ENCODE assay signal across 12 cellular contexts in the genomic region with DNA sequence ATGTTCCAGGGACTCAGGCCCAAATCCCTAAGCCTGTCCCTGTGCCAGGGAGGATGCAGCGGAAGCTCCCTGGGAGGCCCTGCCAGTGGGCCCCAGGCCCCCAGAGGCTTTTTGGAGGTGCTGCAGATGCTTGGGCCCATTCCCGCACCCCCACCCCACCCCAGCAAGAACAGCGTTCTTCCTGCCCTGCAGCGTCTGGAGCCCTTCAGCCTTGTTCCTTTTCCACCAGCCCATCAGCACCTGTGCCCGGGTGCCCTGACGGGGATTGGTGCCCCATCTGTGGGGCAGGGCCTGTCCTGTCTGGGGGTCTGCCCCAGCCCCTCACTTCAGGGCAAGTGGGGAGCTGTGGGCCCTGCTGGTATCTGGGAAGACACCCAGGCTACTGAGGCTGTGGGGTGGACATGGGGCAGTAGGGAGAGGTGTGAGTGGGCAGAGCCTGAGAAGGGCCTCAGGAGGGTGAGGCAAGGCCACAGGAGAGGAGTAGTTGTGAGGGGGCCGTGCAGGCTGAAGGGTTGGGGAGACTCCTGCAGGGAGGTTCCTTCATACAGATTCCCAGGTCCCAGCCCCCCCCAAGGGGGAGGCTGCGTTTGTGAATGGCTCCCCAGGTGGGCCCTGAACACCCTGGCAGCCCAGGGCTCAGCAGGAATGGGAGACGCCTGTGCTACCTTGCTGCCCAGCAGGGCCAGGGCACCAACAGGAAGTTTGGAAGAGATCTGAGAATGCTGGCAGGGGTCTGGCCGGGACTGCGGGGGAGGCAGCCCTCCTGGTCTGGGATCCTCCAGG. TPM values are rescaled to one million over a fixed set of nuclear protein-coding genes. Genes with fewer than 3 reads are reported as not detected.
DNase-seq lines count a peak whose midpoint lies in the region; ATAC-seq, FAIRE-seq and TF ChIP-seq lines count a peak whose summit lies in the region.
"Had no signal": no experiment of that assay in that cellular context is flagged by ENCODE, and none has a peak within 500 bp of the region (broad histone marks: within the 10 kb centered on the region; RNA-seq: fewer than 3 reads in every experiment).

No MANE protein-coding gene starts in this region.

- H3K36me3 ChIP-seq in HepG2 (replicated peaks in 1 of 2; ENCODE audit: control insufficient read depth in 1 of 2, insufficient read depth in 2 of 2, low read length in 2 of 2) (peaks cover 0 to 10% of the 10 kb centered on the region in 2 experiments; a peak in 3 of 5 replicates), suprapubic skin (peaks cover 43% of the 10 kb centered on the region)

- TF ChIP-seq EP300 in HepG2 (IDR thresholded peaks at IDR 0.05; ENCODE audit: low read depth in 2 of 2, low read length in 2 of 2) (no peak), HepG2 (CRISPR knock-in tag; IDR thresholded peaks at IDR 0.05; ENCODE audit: borderline replicate concordance) (no peak), suprapubic skin (IDR thresholded peaks at IDR 0.05) (no peak)

- BruUV-seq in HepG2 (replicated peaks; lab: Mats Ljungman, UMichigan): no TSS peak

- in situ Hi-C loops in HepG2 (cut with HindIII; ENCODE audit: extremely low pct_ligation_motif_present, low pct_unique_long_range_greater_than_20kb): loop anchor here (25.0 kb wide), 1 partner anchor 642 kb away; no protein-coding TSS in a partner anchor
- in situ Hi-C loops in GM13977 (cut with MboI; ENCODE audit: low pct_unique_long_range_greater_than_20kb, low sequenced_read_pairs, unreplicated experiment): no loop called here

- H3K27me3 Mint-ChIP-seq in activated T-cell treated with anti-CD3 and anti-CD28 coated beads, Interleukin-2, amount 50 U/mL, for 24 hours: no peaks in the 10 kb centered on the region
- H3K27me3 Mint-ChIP-seq in activated T-cell treated with anti-CD3 and anti-CD28 coated beads, Interleukin-2, amount 50 U/mL, for 4 hours (ENCODE audit: low read depth): no peaks in the 10 kb centered on the region

- CTCF ChIA-PET in HepG2 (lab: Yijun Ruan, JAX; ENCODE audit: low intra/inter-chr PET ratio, low total read pairs): no interaction called here

- no peak overlapping the region for H3K27ac ChIP-seq in HepG2 (ENCODE audit: extremely low read length, insufficient read depth, low read length)
- H3K27ac ChIP-seq in suprapubic skin: no peak overlapping the region

- peaks cover 34% of the 10 kb centered on the region for H3K4me1 ChIP-seq in HepG2 (ENCODE audit: insufficient read depth, low read length)
- H3K4me1 ChIP-seq in suprapubic skin: peaks cover 67% of the 10 kb centered on the region

- 92% methylated on average over 11 of the region's 11 CpGs for WGBS in HepG2 (ENCODE audit: low lambda C conversion rate)
- WGBS in suprapubic skin: 80% methylated on average over 1 of the region's 11 CpGs

- intact Hi-C loops in HepG2 (cut with micrococcal nuclease; ENCODE audit: unreplicated experiment): no loop called here

- H3K4me3 Mint-ChIP-seq in activated T-cell treated with anti-CD3 and anti-CD28 coated beads, Interleukin-2, amount 50 U/mL, for 24 hours: no peak overlapping the region
- H3K4me3 Mint-ChIP-seq in activated T-cell treated with anti-CD3 and anti-CD28 coated beads, Interleukin-2, amount 50 U/mL, for 4 hours: peak overlapping the region; percentile 79
- H3K4me3 Mint-ChIP-seq: GM23338 had no signal

- H2AFZ ChIP-seq in HepG2 (ENCODE audit: low read length): no peak overlapping the region
- H2AFZ ChIP-seq: GM23338 had no signal

- ATAC-seq in activated T-cell treated with anti-CD3 and anti-CD28 coated beads, Interleukin-2, amount 50 U/mL, for 4 hours: no peak
- no peak for ATAC-seq in HepG2
- no peak for ATAC-seq in GM19023 (IDR thresholded peaks at IDR 0.05; ENCODE audit: unreplicated experiment)
- ATAC-seq: GM23338 had no signal

- no peak for FAIRE-seq in HepG2 (lab: Jason Lieb, UNC)
- FAIRE-seq: RCC 7860 had no signal

- H3K27ac Mint-ChIP-seq in activated T-cell treated with anti-CD3 and anti-CD28 coated beads, Interleukin-2, amount 50 U/mL, for 24 hours: peak overlapping the region; percentile 77
- H3K27ac Mint-ChIP-seq: GM23338 had no signal

- H3K4me2 ChIP-seq in HepG2 (ENCODE audit: low read depth, low read length): 0 out of 2 replicates have a peak overlapping the region, but pooled peaks have one; percentile 90
- H3K4me2 ChIP-seq: GM23338 had no signal

- H3K27me3 ChIP-seq in HepG2 (ENCODE audit: control insufficient read depth in 1 of 2, insufficient read depth in 2 of 2, low read length in 2 of 2) (no peaks in the 10 kb centered on the region; a peak in 1 of 5 replicates), suprapubic skin (no peaks in the 10 kb centered on the region)

- no peaks in the 10 kb centered on the region; the same call in 1 of the 2 replicates for H4K20me1 ChIP-seq in HepG2 (ENCODE audit: insufficient read depth, low read length)

- H3K4me1 Mint-ChIP-seq in activated T-cell treated with anti-CD3 and anti-CD28 coated beads, Interleukin-2, amount 50 U/mL, for 24 hours (ENCODE audit: low read depth): peaks cover 43% of the 10 kb centered on the region
- H3K4me1 Mint-ChIP-seq in activated T-cell treated with anti-CD3 and anti-CD28 coated beads, Interleukin-2, amount 50 U/mL, for 4 hours (ENCODE audit: low read depth): peaks cover 41% of the 10 kb centered on the region

- peaks cover 47% of the 10 kb centered on the region for H3K36me3 Mint-ChIP-seq in activated T-cell treated with anti-CD3 and anti-CD28 coated beads, Interleukin-2, amount 50 U/mL, for 24 hours (ENCODE audit: low read depth)
- H3K36me3 Mint-ChIP-seq in activated T-cell treated with anti-CD3 and anti-CD28 coated beads, Interleukin-2, amount 50 U/mL, for 4 hours (ENCODE audit: insufficient read depth): peaks cover 3% of the 10 kb centered on the region

- peaks cover 22% of the 10 kb centered on the region for H3K79me2 ChIP-seq in HepG2 (ENCODE audit: insufficient read depth, low read length)

- no peaks in the 10 kb centered on the region for H3K9me3 Mint-ChIP-seq in activated T-cell treated with anti-CD3 and anti-CD28 coated beads, Interleukin-2, amount 50 U/mL, for 24 hours
- no peaks in the 10 kb centered on the region for H3K9me3 Mint-ChIP-seq in activated T-cell treated with anti-CD3 and anti-CD28 coated beads, Interleukin-2, amount 50 U/mL, for 4 hours
- H3K9me3 Mint-ChIP-seq: GM23338 had no signal

- TF ChIP-seq POLR2A in HepG2 (IDR thresholded peaks at IDR 0.05; ENCODE audit: insufficient read depth in 1 of 2, low read depth in 2 of 2, low read length in 2 of 2) (no peak), suprapubic skin (IDR thresholded peaks at IDR 0.05) (no peak)

- DNase-seq in activated T-cell treated with anti-CD3 and anti-CD28 coated beads, Interleukin-2, amount 50 U/mL, for 24 hours: peak; percentile 34
- no peak for DNase-seq in activated T-cell treated with anti-CD3 and anti-CD28 coated beads for 4 hours
- no peak for DNase-seq in activated T-cell treated with anti-CD3 and anti-CD28 coated beads, Interleukin-2, amount 50 U/mL, for 4 hours
- no peak for DNase-seq in HepG2 (ENCODE audit: low spot score)
- DNase-seq in suprapubic skin (ENCODE audit: low spot score in 2 of 2): peak; percentile 48 to 77
- DNase-seq in C1 segment of cervical spinal cord (lab: John Stamatoyannopoulos, UW): no peak
- DNase-seq in GM13977 (ENCODE audit: low spot score): no peak
- DNase-seq: GDM1, Kasumi-1 had no signal

- no peak overlapping the region for H3K9ac ChIP-seq in HepG2 (ENCODE audit: insufficient read depth, low read depth, low read length)

- H3K4me3 ChIP-seq in HepG2 (replicated peaks in 1 of 3; ENCODE audit: insufficient read depth in 1 of 3, low read depth in 2 of 3, low read length in 3 of 3) (peak overlapping the region in 1 of 3 experiments; percentile 79; a peak in 1 of 6 replicates), suprapubic skin (no peak overlapping the region)
- H3K4me3 ChIP-seq: GM23338 had no signal

- TF ChIP-seq RAD21 in HepG2 (CRISPR knock-in tag; IDR thresholded peaks at IDR 0.05): no peak

- POLR2A ChIA-PET in HepG2 (lab: Yijun Ruan, JAX): interaction anchor here (2.2 to 4.0 kb wide), 2 partner anchors 9 to 16 kb away, joined by 9 to 42 read pairs; a partner anchor contains a TSS

- TF ChIP-seq CTCF in HepG2 (CRISPR knock-in tag; IDR thresholded peaks at IDR 0.05) (no peak), suprapubic skin (IDR thresholded peaks at IDR 0.05) (no peak), GM13977 (IDR thresholded peaks at IDR 0.05; ENCODE audit: extremely low read depth, insufficient read depth, missing control alignments) (no peak)

- H3K9me3 ChIP-seq in HepG2 (ENCODE audit: low read length) (no peaks in the 10 kb centered on the region), suprapubic skin (no peaks in the 10 kb centered on the region)

RNA-seq across cellular contexts. Expression of a gene that starts 2.4 kb away (rescaled TPM):
- total RNA-seq in activated T-cell treated with anti-CD3 and anti-CD28 coated beads, Interleukin-2, amount 50 U/mL, for 4 hours: 10 to 100 TPM; 40.9 to 46.0 (median 42.9) TPM
- 13.0 and 27.6 TPM in 2 replicates for total RNA-seq in HepG2 (2016; rRNA removed; fragmentation: Illumina TruSeq; extraction: Trizol)
- 21.9 and 24.8 TPM in 2 replicates for total RNA-seq in HepG2 (2016; cell fraction: cytosol; rRNA removed; fragmentation: Illumina TruSeq; extraction: Trizol; ENCODE audit: low read depth)
- 12.9 and 23.2 TPM in 2 replicates for total RNA-seq in HepG2 (2016; cell fraction: insoluble cytoplasmic fraction; rRNA removed; fragmentation: Illumina TruSeq; extraction: Trizol)
- 50.1 and 53.8 TPM in 2 replicates for total RNA-seq in HepG2 (2016; cell fraction: membrane; rRNA removed; fragmentation: Illumina TruSeq; extraction: Trizol)
- 17.5 and 21.9 TPM in 2 replicates for total RNA-seq in HepG2 (2016; cell fraction: nucleus; rRNA removed; fragmentation: Illumina TruSeq; extraction: Trizol)
- polyA plus RNA-seq in HepG2 (2011; rRNA removed): 18.0 and 28.8 TPM in 2 replicates
- 20.3 and 26.3 TPM in 2 replicates for polyA plus RNA-seq in HepG2 (2011; cell fraction: cytosol; rRNA removed)
- 94.3 and 114 TPM in 2 replicates for polyA plus RNA-seq in HepG2 (2011; cell fraction: nucleus; rRNA removed)
- 37.2 and 56.3 TPM in 2 replicates for polyA plus RNA-seq in HepG2 (2012)
- 43.4 and 46.1 TPM in 2 replicates for polyA plus RNA-seq in HepG2 (2016; cell fraction: cytosol; fragmentation: Illumina TruSeq; extraction: Trizol; ENCODE audit: low read depth)
- polyA plus RNA-seq in HepG2 (2016; cell fraction: insoluble cytoplasmic fraction; fragmentation: Illumina TruSeq; extraction: Trizol; ENCODE audit: low read depth): 40.1 and 49.6 TPM in 2 replicates
- 85.0 and 102 TPM in 2 replicates for polyA plus RNA-seq in HepG2 (2016; cell fraction: membrane; fragmentation: Illumina TruSeq; extraction: Trizol; ENCODE audit: low read depth)
- polyA plus RNA-seq in HepG2 (2016; cell fraction: nucleus; fragmentation: Illumina TruSeq; extraction: Trizol; ENCODE audit: insufficient read depth, low read depth): 57.9 and 59.3 TPM in 2 replicates
- polyA minus RNA-seq in HepG2 (2011; rRNA and poly(A)+ RNA removed; ENCODE audit: low replicate concordance): 15.3 and 64.5 TPM in 2 replicates
- 55.0 and 57.6 TPM in 2 replicates for polyA minus RNA-seq in HepG2 (2011; cell fraction: cytosol; rRNA and poly(A)+ RNA removed)
- polyA minus RNA-seq in HepG2 (2011; cell fraction: nucleus; rRNA and poly(A)+ RNA removed): 18.6 and 21.0 TPM in 2 replicates
- 100 to 1,000 TPM in 1 of 4 donors, 10 to 100 TPM in 3; 70.8 to 104 (median 72.6) TPM for total RNA-seq in suprapubic skin

RNA-seq across cellular contexts. Expression of a gene that starts 10.6 kb away (rescaled TPM):
- 1 to 10 TPM; 5.7 to 6.1 (median 5.9) TPM for total RNA-seq in activated T-cell treated with anti-CD3 and anti-CD28 coated beads, Interleukin-2, amount 50 U/mL, for 4 hours
- total RNA-seq in HepG2 (2016; rRNA removed; fragmentation: Illumina TruSeq; extraction: Trizol) (2.5 and 5.2 TPM in 2 replicates), suprapubic skin (10 to 100 TPM in 1 of 4 donors, 1 to 10 TPM in 3; 6.3 to 10.4 (median 8.3) TPM)
- total RNA-seq in HepG2 (2016; cell fraction: cytosol; rRNA removed; fragmentation: Illumina TruSeq; extraction: Trizol; ENCODE audit: low read depth): 4.5 and 4.9 TPM in 2 replicates
- 2.9 and 5.6 TPM in 2 replicates for total RNA-seq in HepG2 (2016; cell fraction: insoluble cytoplasmic fraction; rRNA removed; fragmentation: Illumina TruSeq; extraction: Trizol)
- total RNA-seq in HepG2 (2016; cell fraction: membrane; rRNA removed; fragmentation: Illumina TruSeq; extraction: Trizol): 6.2 and 6.3 TPM in 2 replicates
- total RNA-seq in HepG2 (2016; cell fraction: nucleus; rRNA removed; fragmentation: Illumina TruSeq; extraction: Trizol): 7.1 TPM in 2 replicates
- 6.7 and 8.6 TPM in 2 replicates for polyA plus RNA-seq in HepG2 (2011; rRNA removed)
- 3.4 and 4.1 TPM in 2 replicates for polyA plus RNA-seq in HepG2 (2011; cell fraction: cytosol; rRNA removed)
- polyA plus RNA-seq in HepG2 (2011; cell fraction: nucleus; rRNA removed): 6.6 and 6.7 TPM in 2 replicates
- 5.4 and 6.8 TPM in 2 replicates for polyA plus RNA-seq in HepG2 (2012)
- 4.9 and 6.2 TPM in 2 replicates for polyA plus RNA-seq in HepG2 (2016; cell fraction: cytosol; fragmentation: Illumina TruSeq; extraction: Trizol; ENCODE audit: low read depth)
- polyA plus RNA-seq in HepG2 (2016; cell fraction: insoluble cytoplasmic fraction; fragmentation: Illumina TruSeq; extraction: Trizol; ENCODE audit: low read depth): 3.9 and 4.1 TPM in 2 replicates
- polyA plus RNA-seq in HepG2 (2016; cell fraction: membrane; fragmentation: Illumina TruSeq; extraction: Trizol; ENCODE audit: low read depth): 5.5 and 7.1 TPM in 2 replicates
- 11.1 and 15.5 TPM in 2 replicates for polyA plus RNA-seq in HepG2 (2016; cell fraction: nucleus; fragmentation: Illumina TruSeq; extraction: Trizol; ENCODE audit: insufficient read depth, low read depth)
- 2.8 and 4.2 TPM in 2 replicates for polyA minus RNA-seq in HepG2 (2011; rRNA and poly(A)+ RNA removed; ENCODE audit: low replicate concordance)
- 1.7 and 2.2 TPM in 2 replicates for polyA minus RNA-seq in HepG2 (2011; cell fraction: cytosol; rRNA and poly(A)+ RNA removed)
- 11.5 and 12.3 TPM in 2 replicates for polyA minus RNA-seq in HepG2 (2011; cell fraction: nucleus; rRNA and poly(A)+ RNA removed)

RNA-seq across cellular contexts. Expression of a gene that starts 12.9 kb away (rescaled TPM):
- 10 to 100 TPM; 15.7 to 17.2 (median 15.8) TPM for total RNA-seq in activated T-cell treated with anti-CD3 and anti-CD28 coated beads, Interleukin-2, amount 50 U/mL, for 4 hours
- total RNA-seq in HepG2 (2016; rRNA removed; fragmentation: Illumina TruSeq; extraction: Trizol) (7.3 and 11.7 TPM in 2 replicates), suprapubic skin (10 to 100 TPM; 12.2 to 52.1 (median 23.0) TPM)
- total RNA-seq in HepG2 (2016; cell fraction: cytosol; rRNA removed; fragmentation: Illumina TruSeq; extraction: Trizol; ENCODE audit: low read depth): 9.7 and 12.6 TPM in 2 replicates
- 8.8 and 12.4 TPM in 2 replicates for total RNA-seq in HepG2 (2016; cell fraction: insoluble cytoplasmic fraction; rRNA removed; fragmentation: Illumina TruSeq; extraction: Trizol)
- 10.6 and 11.9 TPM in 2 replicates for total RNA-seq in HepG2 (2016; cell fraction: membrane; rRNA removed; fragmentation: Illumina TruSeq; extraction: Trizol)
- 23.2 and 30.1 TPM in 2 replicates for total RNA-seq in HepG2 (2016; cell fraction: nucleus; rRNA removed; fragmentation: Illumina TruSeq; extraction: Trizol)
- 18.8 and 20.5 TPM in 2 replicates for polyA plus RNA-seq in HepG2 (2011; rRNA removed)
- 11.7 and 12.1 TPM in 2 replicates for polyA plus RNA-seq in HepG2 (2011; cell fraction: cytosol; rRNA removed)
- 55.1 and 66.4 TPM in 2 replicates for polyA plus RNA-seq in HepG2 (2011; cell fraction: nucleus; rRNA removed)
- 8.0 and 8.9 TPM in 2 replicates for polyA plus RNA-seq in HepG2 (2012)
- polyA plus RNA-seq in HepG2 (2016; cell fraction: cytosol; fragmentation: Illumina TruSeq; extraction: Trizol; ENCODE audit: low read depth): 2.6 and 3.4 TPM in 2 replicates
- polyA plus RNA-seq in HepG2 (2016; cell fraction: insoluble cytoplasmic fraction; fragmentation: Illumina TruSeq; extraction: Trizol; ENCODE audit: low read depth): 7.8 and 8.8 TPM in 2 replicates
- 4.9 and 6.3 TPM in 2 replicates for polyA plus RNA-seq in HepG2 (2016; cell fraction: membrane; fragmentation: Illumina TruSeq; extraction: Trizol; ENCODE audit: low read depth)
- polyA plus RNA-seq in HepG2 (2016; cell fraction: nucleus; fragmentation: Illumina TruSeq; extraction: Trizol; ENCODE audit: insufficient read depth, low read depth): 30.4 and 35.4 TPM in 2 replicates
- 41.3 and 43.1 TPM in 2 replicates for polyA minus RNA-seq in HepG2 (2011; rRNA and poly(A)+ RNA removed; ENCODE audit: low replicate concordance)
- 6.0 and 6.9 TPM in 2 replicates for polyA minus RNA-seq in HepG2 (2011; cell fraction: cytosol; rRNA and poly(A)+ RNA removed)
- 52.8 and 56.1 TPM in 2 replicates for polyA minus RNA-seq in HepG2 (2011; cell fraction: nucleus; rRNA and poly(A)+ RNA removed)

RNA-seq across cellular contexts. Expression of a gene that starts 15.8 kb away (rescaled TPM):
- 10 to 100 TPM; 38.2 to 43.4 (median 41.1) TPM for total RNA-seq in activated T-cell treated with anti-CD3 and anti-CD28 coated beads, Interleukin-2, amount 50 U/mL, for 4 hours
- total RNA-seq in HepG2 (2016; rRNA removed; fragmentation: Illumina TruSeq; extraction: Trizol): 16.5 and 32.4 TPM in 2 replicates
- total RNA-seq in HepG2 (2016; cell fraction: cytosol; rRNA removed; fragmentation: Illumina TruSeq; extraction: Trizol; ENCODE audit: low read depth): 18.3 and 20.3 TPM in 2 replicates
- 16.1 and 35.0 TPM in 2 replicates for total RNA-seq in HepG2 (2016; cell fraction: insoluble cytoplasmic fraction; rRNA removed; fragmentation: Illumina TruSeq; extraction: Trizol)
- 28.2 and 28.4 TPM in 2 replicates for total RNA-seq in HepG2 (2016; cell fraction: membrane; rRNA removed; fragmentation: Illumina TruSeq; extraction: Trizol)
- 26.3 and 36.2 TPM in 2 replicates for total RNA-seq in HepG2 (2016; cell fraction: nucleus; rRNA removed; fragmentation: Illumina TruSeq; extraction: Trizol)
- 27.6 and 40.7 TPM in 2 replicates for polyA plus RNA-seq in HepG2 (2011; rRNA removed)
- 15.8 and 24.7 TPM in 2 replicates for polyA plus RNA-seq in HepG2 (2011; cell fraction: cytosol; rRNA removed)
- 157 and 173 TPM in 2 replicates for polyA plus RNA-seq in HepG2 (2011; cell fraction: nucleus; rRNA removed)
- 24.4 and 27.6 TPM in 2 replicates for polyA plus RNA-seq in HepG2 (2012)
- polyA plus RNA-seq in HepG2 (2016; cell fraction: cytosol; fragmentation: Illumina TruSeq; extraction: Trizol; ENCODE audit: low read depth): 9.1 and 9.4 TPM in 2 replicates
- polyA plus RNA-seq in HepG2 (2016; cell fraction: insoluble cytoplasmic fraction; fragmentation: Illumina TruSeq; extraction: Trizol; ENCODE audit: low read depth): 17.4 and 18.2 TPM in 2 replicates
- 15.5 and 17.2 TPM in 2 replicates for polyA plus RNA-seq in HepG2 (2016; cell fraction: membrane; fragmentation: Illumina TruSeq; extraction: Trizol; ENCODE audit: low read depth)
- polyA plus RNA-seq in HepG2 (2016; cell fraction: nucleus; fragmentation: Illumina TruSeq; extraction: Trizol; ENCODE audit: insufficient read depth, low read depth): 59.4 and 61.4 TPM in 2 replicates
- 11.2 and 33.8 TPM in 2 replicates for polyA minus RNA-seq in HepG2 (2011; rRNA and poly(A)+ RNA removed; ENCODE audit: low replicate concordance)
- 10.8 TPM in 2 replicates for polyA minus RNA-seq in HepG2 (2011; cell fraction: cytosol; rRNA and poly(A)+ RNA removed)
- 50.0 and 57.6 TPM in 2 replicates for polyA minus RNA-seq in HepG2 (2011; cell fraction: nucleus; rRNA and poly(A)+ RNA removed)
- 10 to 100 TPM; 31.3 to 73.6 (median 37.9) TPM for total RNA-seq in suprapubic skin

RNA-seq across cellular contexts. Expression of a gene that starts 54.6 kb away (rescaled TPM):
- total RNA-seq in activated T-cell treated with anti-CD3 and anti-CD28 coated beads, Interleukin-2, amount 50 U/mL, for 4 hours: 1 to 10 TPM; 3.0 to 3.5 (median 3.3) TPM
- 21.6 and 27.1 TPM in 2 replicates for total RNA-seq in HepG2 (2016; rRNA removed; fragmentation: Illumina TruSeq; extraction: Trizol)
- 10.2 and 10.8 TPM in 2 replicates for total RNA-seq in HepG2 (2016; cell fraction: cytosol; rRNA removed; fragmentation: Illumina TruSeq; extraction: Trizol; ENCODE audit: low read depth)
- 21.3 and 26.9 TPM in 2 replicates for total RNA-seq in HepG2 (2016; cell fraction: insoluble cytoplasmic fraction; rRNA removed; fragmentation: Illumina TruSeq; extraction: Trizol)
- total RNA-seq in HepG2 (2016; cell fraction: membrane; rRNA removed; fragmentation: Illumina TruSeq; extraction: Trizol): 25.5 and 33.7 TPM in 2 replicates
- 19.4 and 20.1 TPM in 2 replicates for total RNA-seq in HepG2 (2016; cell fraction: nucleus; rRNA removed; fragmentation: Illumina TruSeq; extraction: Trizol)
- 44.2 and 60.8 TPM in 2 replicates for polyA plus RNA-seq in HepG2 (2011; rRNA removed)
- 37.9 and 80.2 TPM in 2 replicates for polyA plus RNA-seq in HepG2 (2011; cell fraction: cytosol; rRNA removed)
- polyA plus RNA-seq in HepG2 (2011; cell fraction: nucleus; rRNA removed): 150 and 165 TPM in 2 replicates
- polyA plus RNA-seq in HepG2 (2012): 34.0 and 39.9 TPM in 2 replicates
- 6.5 and 7.6 TPM in 2 replicates for polyA plus RNA-seq in HepG2 (2016; cell fraction: cytosol; fragmentation: Illumina TruSeq; extraction: Trizol; ENCODE audit: low read depth)
- polyA plus RNA-seq in HepG2 (2016; cell fraction: insoluble cytoplasmic fraction; fragmentation: Illumina TruSeq; extraction: Trizol; ENCODE audit: low read depth): 14.4 and 15.8 TPM in 2 replicates
- polyA plus RNA-seq in HepG2 (2016; cell fraction: membrane; fragmentation: Illumina TruSeq; extraction: Trizol; ENCODE audit: low read depth): 17.8 and 17.9 TPM in 2 replicates
- polyA plus RNA-seq in HepG2 (2016; cell fraction: nucleus; fragmentation: Illumina TruSeq; extraction: Trizol; ENCODE audit: insufficient read depth, low read depth): 29.6 and 37.8 TPM in 2 replicates
- polyA minus RNA-seq in HepG2 (2011; rRNA and poly(A)+ RNA removed; ENCODE audit: low replicate concordance): 0.14 and 219 TPM in 2 replicates
- polyA minus RNA-seq in HepG2 (2011; cell fraction: cytosol; rRNA and poly(A)+ RNA removed): 44.3 and 46.7 TPM in 2 replicates
- 30.9 and 33.3 TPM in 2 replicates for polyA minus RNA-seq in HepG2 (2011; cell fraction: nucleus; rRNA and poly(A)+ RNA removed)
- 1 to 10 TPM; 1.4 to 7.5 (median 2.5) TPM for total RNA-seq in suprapubic skin
- total RNA-seq: GM23338 had no signal
- polyA plus RNA-seq: GM23338 had no signal

Comparison
In these comparisons a context has a peak if more than half of its experiments do, and no peak if none do; other contexts are left out.
1. DNase-seq: peak in activated T-cell treated with anti-CD3 and anti-CD28 coated beads, Interleukin-2, amount 50 U/mL, for 24 hours (single experiment) and suprapubic skin (2 of 2); none in activated T-cell treated with anti-CD3 and anti-CD28 coated beads for 4 hours (single experiment), activated T-cell treated with anti-CD3 and anti-CD28 coated beads, Interleukin-2, amount 50 U/mL, for 4 hours (single experiment), HepG2 (single experiment), C1 segment of cervical spinal cord (0 of 14) and GM13977 (single experiment).